ENCODE assay signal across 1 cellular context in genomic region chr14:34372766-34373165, GRCh38.
TF ChIP-seq lines count a peak whose summit lies in the region.

No MANE protein-coding gene starts in this region.

TF ChIP-seq in A549, 52 proteins besides CTCF, POLR2A, EP300 and RAD21 (continued from another document):
- TF ChIP-seq CBX2 (IDR thresholded peaks at IDR 0.05; ENCODE audit: borderline replicate concordance, low read depth) (no peak), MAZ (IDR thresholded peaks at IDR 0.05; ENCODE audit: borderline replicate concordance, low read depth, low read length) (no peak), EHF (CRISPR knock-in tag; IDR thresholded peaks at IDR 0.05) (no peak), EHMT2 (IDR thresholded peaks at IDR 0.05; ENCODE audit: low read depth) (no peak), ZNF302 (CRISPR knock-in tag; IDR thresholded peaks at IDR 0.05) (no peak), ZSCAN20 (CRISPR knock-in tag; IDR thresholded peaks at IDR 0.05) (no peak), FOSL2 (IDR thresholded peaks at IDR 0.05) (no peak), FOSL2 (CRISPR knock-in tag; IDR thresholded peaks at IDR 0.05) (no peak), CEBPB (IDR thresholded peaks at IDR 0.05) (no peak), REST (IDR thresholded peaks at IDR 0.05) (no peak), ATOH8 (CRISPR knock-in tag; IDR thresholded peaks at IDR 0.05; ENCODE audit: low read depth) (no peak), CHD2 (IDR thresholded peaks at IDR 0.05; ENCODE audit: low read length, partially characterized antibody) (no peak), SMC3 (IDR thresholded peaks at IDR 0.05) (no peak)
- TF ChIP-seq, protein P1, sequence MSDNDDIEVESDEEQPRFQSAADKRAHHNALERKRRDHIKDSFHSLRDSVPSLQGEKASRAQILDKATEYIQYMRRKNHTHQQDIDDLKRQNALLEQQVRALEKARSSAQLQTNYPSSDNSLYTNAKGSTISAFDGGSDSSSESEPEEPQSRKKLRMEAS (IDR thresholded peaks at IDR 0.05): no peak
- TF ChIP-seq, protein P2, sequence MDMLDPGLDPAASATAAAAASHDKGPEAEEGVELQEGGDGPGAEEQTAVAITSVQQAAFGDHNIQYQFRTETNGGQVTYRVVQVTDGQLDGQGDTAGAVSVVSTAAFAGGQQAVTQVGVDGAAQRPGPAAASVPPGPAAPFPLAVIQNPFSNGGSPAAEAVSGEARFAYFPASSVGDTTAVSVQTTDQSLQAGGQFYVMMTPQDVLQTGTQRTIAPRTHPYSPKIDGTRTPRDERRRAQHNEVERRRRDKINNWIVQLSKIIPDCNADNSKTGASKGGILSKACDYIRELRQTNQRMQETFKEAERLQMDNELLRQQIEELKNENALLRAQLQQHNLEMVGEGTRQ (IDR thresholded peaks at IDR 0.05): no peak
TF ChIP-seq in A549: peak in this region for 0.
